In genomic region chr7:29809533-29810155, GRCh38 we compare ENCODE assay signal across 30 cellular contexts. TPM values are rescaled to one million over a fixed set of nuclear protein-coding genes. Genes with fewer than 3 reads are reported as not detected.
DNase-seq lines count a peak whose midpoint lies in the region; ATAC-seq and TF ChIP-seq lines count a peak whose summit lies in the region.
"Had no signal": no experiment of that assay in that cellular context is flagged by ENCODE, and none has a peak within 500 bp of the region (broad histone marks: within the 10 kb centered on the region; RNA-seq: fewer than 3 reads in every experiment).

No MANE protein-coding gene starts in this region.

- H3K36me3 ChIP-seq in PC-3 (ENCODE audit: low read depth, low read length) (no peaks in the 10 kb centered on the region), prostate gland (no peaks in the 10 kb centered on the region)
- no peaks in the 10 kb centered on the region for H3K36me3 ChIP-seq in CD4-positive, alpha-beta memory T cell (ENCODE audit: insufficient read depth, low read length)
- H3K36me3 ChIP-seq: transverse colon had no signal

- no peaks in the 10 kb centered on the region for H3K9me3 ChIP-seq in PC-3 (ENCODE audit: low read length)
- no peaks in the 10 kb centered on the region for H3K9me3 ChIP-seq in CD4-positive, alpha-beta memory T cell (ENCODE audit: control insufficient read depth in 1 of 2, low read length in 2 of 2)
- H3K9me3 ChIP-seq in prostate gland: no peaks in the 10 kb centered on the region
- H3K9me3 ChIP-seq: transverse colon had no signal

- H3K4me2 ChIP-seq in PC-3 (ENCODE audit: low read length): peak overlapping the region; percentile 59

- peak overlapping the region in 2 of 8 donors; percentile 4 to 12 for H3K4me3 Mint-ChIP-seq in CD4-positive, alpha-beta memory T cell
- H3K4me3 Mint-ChIP-seq: activated B cell treated with CpG ODN at 0.5 μM for 24 hours; activated naive CD8-positive, alpha-beta T cell treated with anti-CD3 and anti-CD28 coated beads for 36 hours had no signal

- H3K27ac Mint-ChIP-seq in CD4-positive, alpha-beta memory T cell: no peak overlapping the region
- H3K27ac Mint-ChIP-seq: activated B cell treated with CpG ODN at 0.5 μM for 24 hours; activated naive CD8-positive, alpha-beta T cell treated with anti-CD3 and anti-CD28 coated beads for 36 hours; activated T-helper 2 cell treated with anti-CD3 and anti-CD28 coated beads, Interferon-gamma antibody, Interleukin-2, Interleukin-4, amounts not matched to agents 10 μg/mL and 5 μg/mL and 100 μg/mL, durations not matched to agents 14 hours and 24 hours and 36 hours had no signal

- 56% methylated on average over 11 of the region's 11 CpGs for WGBS in prostate gland

- no peak for TF ChIP-seq CTCF in PC-3 (conservative IDR thresholded peaks at IDR 0.05; ENCODE audit: low read depth, low read length)
- TF ChIP-seq CTCF in prostate gland (IDR thresholded peaks at IDR 0.05): no peak

- DNase-seq in DMS 273 (lab: John Stamatoyannopoulos, UW; ENCODE audit: unreplicated experiment) (peak; percentile 60), DMS 273 treated with DMSO at 0.1 percent for 48 hours (lab: John Stamatoyannopoulos, UW) (no peak), PC-3 (no peak), medulla oblongata (ENCODE audit: extremely low spot score) (peak; percentile 15), prostate gland (ENCODE audit: low spot score) (no peak)
- DNase-seq in CD4-positive, alpha-beta memory T cell: no peak
- DNase-seq: activated B cell treated with CpG ODN at 0.5 μM for 24 hours; activated CD4-positive, alpha-beta T cell treated with anti-CD3 and anti-CD28 coated beads, Interleukin-2, amount 50 U/mL, for 4 hours; activated CD8-positive, alpha-beta memory T cell treated with anti-CD3 and anti-CD28 coated beads, Interleukin-2, amount 50 U/mL, for 48 hours; activated naive CD8-positive, alpha-beta T cell treated with anti-CD3 and anti-CD28 coated beads for 36 hours; effector CD4-positive, alpha-beta T cell; erythroblast; foreskin fibroblast; GF-D8; left cardiac atrium; mesenchymal stem cell; NCI-H226; NK-92 treated with Interleukin-12 subunit alpha and Interleukin-12 subunit beta, amount 100 ng/mL, for 24 hours; SHP77 treated with DMSO at 0.1 percent for 48 hours; stimulated activated CD4-positive, alpha-beta T cell treated with anti-CD3 and anti-CD28 coated beads, Interleukin-12 subunit alpha, Interleukin-12 subunit beta, amount 100 ng/mL, for 4 hours; stimulated activated CD4-positive, alpha-beta T cell treated with anti-CD3 and anti-CD28 coated beads, Interleukin-4, amount 100 ng/mL, for 24 hours; stimulated activated naive CD4-positive, alpha-beta T cell treated with Interleukin-2 at 50 U/mL for 16 hours; SW 1271; T1000; transverse colon had no signal

- CTCF ChIA-PET in PC-3 (lab: Charles Lee): no interaction called here
- CTCF ChIA-PET in CD4-positive, alpha-beta memory T cell (lab: Charles Lee; ENCODE audit: partially characterized antibody): no interaction called here

- no peaks in the 10 kb centered on the region for H3K79me2 ChIP-seq in PC-3 (ENCODE audit: low read length)

- POLR2A ChIA-PET in PC-3 (lab: Charles Lee; ENCODE audit: unreplicated experiment): no interaction called here
- POLR2A ChIA-PET in CD4-positive, alpha-beta memory T cell (lab: Charles Lee; ENCODE audit: partially characterized antibody): no interaction called here

- no peak for TF ChIP-seq POLR2A in prostate gland (IDR thresholded peaks at IDR 0.05)

- H3K27ac ChIP-seq in PC-3 (ENCODE audit: low read length): no peak overlapping the region
- peak overlapping the region; percentile 42 for H3K27ac ChIP-seq in temporal lobe (ENCODE audit: low read depth, low read length)
- no peak overlapping the region for H3K27ac ChIP-seq in CD4-positive, alpha-beta memory T cell (ENCODE audit: low read depth, low read length)
- no peak overlapping the region for H3K27ac ChIP-seq in prostate gland
- H3K27ac ChIP-seq: 22Rv1, transverse colon had no signal

- no peak overlapping the region for H3K4me3 ChIP-seq in PC-3 (ENCODE audit: low read length)
- H3K4me3 ChIP-seq in CD4-positive, alpha-beta memory T cell (ENCODE audit: low read length in 2 of 2): no peak overlapping the region
- H3K4me3 ChIP-seq in prostate gland: no peak overlapping the region
- H3K4me3 ChIP-seq: transverse colon had no signal

- no peak overlapping the region for H3K9ac ChIP-seq in PC-3 (ENCODE audit: low read length)

- H3K36me3 Mint-ChIP-seq in CD4-positive, alpha-beta memory T cell: no peaks in the 10 kb centered on the region
- H3K36me3 Mint-ChIP-seq: activated naive CD8-positive, alpha-beta T cell treated with anti-CD3 and anti-CD28 coated beads for 36 hours had no signal

- H4K20me1 ChIP-seq in PC-3 (ENCODE audit: low read length): no peaks in the 10 kb centered on the region

- no peaks in the 10 kb centered on the region for H3F3A ChIP-seq in PC-3 (ENCODE audit: low read length, unreplicated experiment)

- H2AFZ ChIP-seq in PC-3 (ENCODE audit: low read length): 0 out of 2 replicates have a peak overlapping the region, but pooled peaks have one; percentile 32

- no TSS peak for BruUV-seq in PC-3 (replicated peaks; lab: Mats Ljungman, UMichigan)

- H3K27me3 Mint-ChIP-seq in CD4-positive, alpha-beta memory T cell: peaks cover 46 to 55% of the 10 kb centered on the region in 2 donors

- H3K4me1 Mint-ChIP-seq in CD4-positive, alpha-beta memory T cell: peaks cover 0 to 6% (median 2%) of the 10 kb centered on the region in 4 donors

- intact Hi-C loops in PC-3 (cut with micrococcal nuclease) (loop anchor here (2.0 to 5.0 kb wide), 2 partner anchors 62 to 173 kb away; no protein-coding TSS in a partner anchor), prostate gland (cut with DNase I) (no loop called here)
- intact Hi-C loops in CD4-positive, alpha-beta memory T cell (cut with micrococcal nuclease): no loop called here

- H3K4me1 ChIP-seq in PC-3 (ENCODE audit: insufficient read depth, low read length) (peaks cover 10% of the 10 kb centered on the region; the same call in 1 of the 2 replicates), prostate gland (replicated peaks) (no peaks in the 10 kb centered on the region)
- no peaks in the 10 kb centered on the region for H3K4me1 ChIP-seq in CD4-positive, alpha-beta memory T cell (ENCODE audit: insufficient read depth, low read length)

- H3K27me3 ChIP-seq in PC-3 (ENCODE audit: low read length) (peaks cover 4% of the 10 kb centered on the region; the same call in 1 of the 2 replicates), prostate gland (replicated peaks; ENCODE audit: insufficient read depth) (no peaks in the 10 kb centered on the region)
- H3K27me3 ChIP-seq in CD4-positive, alpha-beta memory T cell (ENCODE audit: insufficient read depth, low read length): no peaks in the 10 kb centered on the region

- H3K9me2 ChIP-seq in PC-3 (replicated peaks; ENCODE audit: low read length): no peaks in the 10 kb centered on the region

- H3K9me3 Mint-ChIP-seq in CD4-positive, alpha-beta memory T cell: no peaks in the 10 kb centered on the region
- H3K9me3 Mint-ChIP-seq: activated B cell treated with CpG ODN at 0.5 μM for 24 hours; activated naive CD8-positive, alpha-beta T cell treated with anti-CD3 and anti-CD28 coated beads for 36 hours; activated T-helper 2 cell treated with anti-CD3 and anti-CD28 coated beads, Interferon-gamma antibody, Interleukin-2, Interleukin-4, amounts not matched to agents 10 μg/mL and 5 μg/mL and 100 μg/mL, durations not matched to agents 14 hours and 24 hours and 36 hours had no signal

- ATAC-seq in PC-3 (no peak), HG02852 (IDR thresholded peaks at IDR 0.05; ENCODE audit: unreplicated experiment) (no peak)
- ATAC-seq: left cardiac atrium, Panc1 had no signal

RNA-seq across cellular contexts. Expression of gene WIPF3, which starts 3.3 kb away (rescaled TPM):
- total RNA-seq in PC-3 (2014; rRNA removed) (3.3 and 3.4 TPM in 2 replicates), temporal lobe (6.6 TPM), prostate gland (10 to 100 TPM in 1 of 2 donors, 1 to 10 TPM in 1; 3.0 to 85.9 TPM)
- total RNA-seq in CD4-positive, alpha-beta memory T cell: not detected
- polyA plus RNA-seq in CD4-positive, alpha-beta memory T cell: not detected
- total RNA-seq: activated B cell treated with CpG ODN at 0.5 μM for 24 hours; activated naive CD8-positive, alpha-beta T cell treated with anti-CD3 and anti-CD28 coated beads for 36 hours; activated T-helper 2 cell treated with anti-CD3 and anti-CD28 coated beads, Interferon-gamma antibody, Interleukin-2, Interleukin-4, amounts not matched to agents 10 μg/mL and 5 μg/mL and 100 μg/mL, durations not matched to agents 14 hours and 24 hours and 36 hours had no signal

Comparison
In these comparisons a context has a peak if more than half of its experiments do, and no peak if none do; other contexts are left out.
1. DNase-seq: peak in DMS 273 (single experiment) and medulla oblongata (single experiment); none in DMS 273 treated with DMSO at 0.1 percent for 48 hours (single experiment), PC-3 (single experiment), CD4-positive, alpha-beta memory T cell (0 of 5) and prostate gland (single experiment).